24 cellular contexts compared by ENCODE assay signal in genomic region chr16:15647615-15648014, GRCh38. TPM values are rescaled to one million over a fixed set of nuclear protein-coding genes. Genes with fewer than 3 reads are reported as not detected.
DNase-seq lines count a peak whose midpoint lies in the region; ATAC-seq and TF ChIP-seq lines count a peak whose summit lies in the region.
"Had no signal": no experiment of that assay in that cellular context is flagged by ENCODE, and none has a peak within 500 bp of the region (broad histone marks: within the 10 kb centered on the region; RNA-seq: fewer than 3 reads in every experiment).

No MANE protein-coding gene starts in this region.

- peaks cover 25% of the 10 kb centered on the region for H3K79me2 ChIP-seq in OCI-LY7 (ENCODE audit: insufficient read depth, low read depth, low read length)

- no peaks in the 10 kb centered on the region for H3K9me3 Mint-ChIP-seq in activated naive CD4-positive, alpha-beta T cell treated with anti-CD3 and anti-CD28 coated beads, Interleukin-2, amount 10 ng/mL, durations not matched to agents 7 days and 5 days
- H3K9me3 Mint-ChIP-seq in stimulated activated memory B cell treated with anti-CD40 and anti-IgM and Interleukin-4, amounts not matched to agents 10 μg/mL and 1 μg/mL and 100 μg/mL, for 72 hours = no peaks in the 10 kb centered on the region

- intact Hi-C loops in OCI-LY7 (cut with micrococcal nuclease; ENCODE audit: unreplicated experiment) = loop anchor here (10.0 kb wide), 1 partner anchor 457 kb away; no protein-coding TSS in a partner anchor

- H3K27ac Mint-ChIP-seq in activated naive CD4-positive, alpha-beta T cell treated with anti-CD3 and anti-CD28 coated beads, Interleukin-2, amount 10 ng/mL, durations not matched to agents 7 days and 5 days = peak overlapping the region; percentile 42
- H3K27ac Mint-ChIP-seq in stimulated activated memory B cell treated with anti-CD40 and anti-IgM and Interleukin-4, amounts not matched to agents 10 μg/mL and 1 μg/mL and 100 μg/mL, for 72 hours = peak overlapping the region; percentile 59

- no peaks in the 10 kb centered on the region for H3K9me2 ChIP-seq in OCI-LY7 (ENCODE audit: insufficient read depth, low read length)

- BruUV-seq in OCI-LY7 (replicated peaks; lab: Mats Ljungman, UMichigan) = no TSS peak

- peaks cover 56% of the 10 kb centered on the region for H3K4me1 ChIP-seq in OCI-LY7 (ENCODE audit: insufficient read depth, low read length, poor library complexity, severe bottlenecking)

- 0 out of 2 replicates have a peak overlapping the region, but pooled peaks have one; percentile 7 for H3K4me2 ChIP-seq in OCI-LY7 (ENCODE audit: low read length)
- H3K4me2 ChIP-seq: KMS-11 had no signal

- CTCF ChIA-PET in activated naive CD4-positive, alpha-beta T cell treated with anti-CD3 and anti-CD28 coated beads, Interleukin-2, amount 10 ng/mL, durations not matched to agents 7 days and 5 days (lab: Charles Lee) = interaction anchor here (0.5 kb wide), 1 partner anchor 38 kb away, joined by 3 read pairs; no protein-coding TSS in a partner anchor
- CTCF ChIA-PET in OCI-LY7 (lab: Charles Lee; ENCODE audit: unreplicated experiment) (no interaction called here), HEK293T (lab: Yijun Ruan, JAX) (no interaction called here)

- H3K27me3 Mint-ChIP-seq in activated naive CD4-positive, alpha-beta T cell treated with anti-CD3 and anti-CD28 coated beads, Interleukin-2, amount 10 ng/mL, durations not matched to agents 7 days and 5 days = peaks cover 10% of the 10 kb centered on the region
- H3K27me3 Mint-ChIP-seq in stimulated activated memory B cell treated with anti-CD40 and anti-IgM and Interleukin-4, amounts not matched to agents 10 μg/mL and 1 μg/mL and 100 μg/mL, for 72 hours = no peaks in the 10 kb centered on the region

- H4K20me1 ChIP-seq in OCI-LY7 (ENCODE audit: insufficient read depth, low read length) = 0 out of 2 replicates have a peak, but pooled peaks cover 5% of the 10 kb centered on the region

- H2AFZ ChIP-seq in OCI-LY7 (ENCODE audit: low read length) = peak overlapping the region; percentile 54; the same call in 1 of the 2 replicates

- no peak for TF ChIP-seq CTCF in OCI-LY7 (conservative IDR thresholded peaks at IDR 0.05; ENCODE audit: low read length)

- H3K36me3 Mint-ChIP-seq in activated naive CD4-positive, alpha-beta T cell treated with anti-CD3 and anti-CD28 coated beads, Interleukin-2, amount 10 ng/mL, durations not matched to agents 7 days and 5 days = peaks cover 9% of the 10 kb centered on the region
- peaks cover 11% of the 10 kb centered on the region for H3K36me3 Mint-ChIP-seq in stimulated activated memory B cell treated with anti-CD40 and anti-IgM and Interleukin-4, amounts not matched to agents 10 μg/mL and 1 μg/mL and 100 μg/mL, for 72 hours

- peaks cover 8% of the 10 kb centered on the region for H3K36me3 ChIP-seq in OCI-LY7 (ENCODE audit: insufficient read depth, low read length)

- no peak overlapping the region for H3K4me3 Mint-ChIP-seq in activated naive CD4-positive, alpha-beta T cell treated with anti-CD3 and anti-CD28 coated beads, Interleukin-2, amount 10 ng/mL, durations not matched to agents 7 days and 5 days
- no peak overlapping the region for H3K4me3 Mint-ChIP-seq in stimulated activated memory B cell treated with anti-CD40 and anti-IgM and Interleukin-4, amounts not matched to agents 10 μg/mL and 1 μg/mL and 100 μg/mL, for 72 hours

- no peak for ATAC-seq in stimulated activated memory B cell treated with anti-CD40 and anti-IgM and Interleukin-4, amounts not matched to agents 10 μg/mL and 1 μg/mL and 100 μg/mL, for 72 hours
- ATAC-seq in GM21737 (IDR thresholded peaks at IDR 0.05; ENCODE audit: unreplicated experiment) = no peak
- ATAC-seq: GM12878, Right ventricle myocardium inferior had no signal

- H3K4me3 ChIP-seq in OCI-LY7 (ENCODE audit: low read depth, low read length, poor library complexity, severe bottlenecking) = no peak overlapping the region
- H3K4me3 ChIP-seq: GM12878, Peyer's patch had no signal

- H3K4me1 Mint-ChIP-seq in activated naive CD4-positive, alpha-beta T cell treated with anti-CD3 and anti-CD28 coated beads, Interleukin-2, amount 10 ng/mL, durations not matched to agents 7 days and 5 days = peaks cover 45% of the 10 kb centered on the region
- H3K4me1 Mint-ChIP-seq in stimulated activated memory B cell treated with anti-CD40 and anti-IgM and Interleukin-4, amounts not matched to agents 10 μg/mL and 1 μg/mL and 100 μg/mL, for 72 hours = peaks cover 40% of the 10 kb centered on the region

- POLR2A ChIA-PET in OCI-LY7 (lab: Charles Lee) = interaction anchor here (1.1 kb wide), 1 partner anchor 12 kb away, joined by 3 read pairs; no protein-coding TSS in a partner anchor
- POLR2A ChIA-PET in HEK293T (lab: Yijun Ruan, JAX) = no interaction called here

- H3K27ac ChIP-seq in OCI-LY7 (ENCODE audit: low read depth, low read length, poor library complexity, severe bottlenecking) (no peak overlapping the region), epithelial cell of prostate (peak overlapping the region; percentile 99)
- H3K27ac ChIP-seq: 22Rv1, C4-2B, HL-60, KMS-11, Peyer's patch had no signal

- no peak for DNase-seq in activated naive CD4-positive, alpha-beta T cell treated with anti-CD3 and anti-CD28 coated beads, Interleukin-2, amount 10 ng/mL, durations not matched to agents 7 days and 5 days
- no peak for DNase-seq in activated naive CD4-positive, alpha-beta T cell (lab: John Stamatoyannopoulos, UW)
- DNase-seq in OCI-LY7 (ENCODE audit: low spot score) (no peak), epithelial cell of prostate (ENCODE audit: low read depth, low spot score) (no peak), HEK293T (ENCODE audit: extremely low spot score) (no peak)
- no peak for DNase-seq in activated CD8-positive, alpha-beta memory T cell treated with anti-CD3 and anti-CD28 coated beads, Interleukin-2, amount 50 U/mL, for 4 hours
- DNase-seq: AML-193; COR-L47; DND-41; NCI-H1105; NCI-H2029; NCI-H226; NCI-H510A treated with DMSO at 0.1 percent for 48 hours; NCI-H774; NK-92 treated with Interleukin-12 subunit alpha and Interleukin-12 subunit beta, amount 100 ng/mL, for 24 hours had no signal

- no peaks in the 10 kb centered on the region for H3K9me3 ChIP-seq in OCI-LY7 (ENCODE audit: low read length)
- H3K9me3 ChIP-seq: Peyer's patch had no signal

TF ChIP-seq in HEK293T, 16 proteins besides CTCF, POLR2A, EP300 and RAD21:
- TF ChIP-seq L3MBTL2 (conservative IDR thresholded peaks at IDR 0.05) (no peak), SP1 (IDR thresholded peaks at IDR 0.05) (no peak), LEF1 (IDR thresholded peaks at IDR 0.05; ENCODE audit: borderline replicate concordance) (no peak), TARDBP (IDR thresholded peaks at IDR 0.05) (no peak), HDGF (IDR thresholded peaks at IDR 0.05; ENCODE audit: borderline replicate concordance) (no peak), ZNF384 (IDR thresholded peaks at IDR 0.05) (no peak), SUZ12 (IDR thresholded peaks at IDR 0.05) (no peak), CTBP1 (IDR thresholded peaks at IDR 0.05; ENCODE audit: borderline replicate concordance) (no peak), PKNOX1 (IDR thresholded peaks at IDR 0.05) (no peak), NFRKB (IDR thresholded peaks at IDR 0.05) (no peak), FOXM1 (IDR thresholded peaks at IDR 0.05; ENCODE audit: borderline replicate concordance) (no peak), BHLHE40 (IDR thresholded peaks at IDR 0.05; ENCODE audit: borderline replicate concordance) (no peak), FOXA1 (IDR thresholded peaks at IDR 0.05) (no peak), ELF4 (IDR thresholded peaks at IDR 0.05) (no peak), FOXK2 (IDR thresholded peaks at IDR 0.05) (no peak), ARNT (IDR thresholded peaks at IDR 0.05) (no peak)
TF ChIP-seq in HEK293T: peak in this region for 0.

RNA-seq across cellular contexts. Expression of gene NDE1, which starts 2.4 kb away (rescaled TPM):
- 76.8 and 88.9 TPM in 2 replicates for total RNA-seq in OCI-LY7 (2014; rRNA removed; shearing (Covaris generic))
- total RNA-seq in OCI-LY7 (2022) = 141 and 175 TPM in 2 replicates

RNA-seq across cellular contexts. Expression of gene MARF1, which starts 4.7 kb away (rescaled TPM):
- 18.6 and 20.6 TPM in 2 replicates for total RNA-seq in OCI-LY7 (2014; rRNA removed; shearing (Covaris generic))
- 71.1 and 99.2 TPM in 2 replicates for total RNA-seq in OCI-LY7 (2022)
